Comparison of ENCODE assay signal across 1 cellular context in genomic region chr11:797300-798092, GRCh38.
TF ChIP-seq lines count a peak whose summit lies in the region.

No MANE protein-coding gene starts in this region.

TF ChIP-seq in HepG2, 621 proteins besides CTCF, POLR2A, EP300 and RAD21 (continued from another document and continues in another):
- TF ChIP-seq AGO2 (optimal IDR thresholded peaks at IDR 0.05; ENCODE audit: low read depth, low read length) (no peak), KDM5B (CRISPR knock-in tag; IDR thresholded peaks at IDR 0.05; ENCODE audit: borderline replicate concordance) (0 out of 2 replicates have a peak, but pooled peaks have one; percentile 13), ZNF280D (CRISPR knock-in tag; IDR thresholded peaks at IDR 0.05) (0 out of 2 replicates have a peak, but pooled peaks have one; percentile 29), TEAD3 (CRISPR knock-in tag; optimal IDR thresholded peaks at IDR 0.05; ENCODE audit: borderline replicate concordance) (no peak), ZNF614 (CRISPR knock-in tag; IDR thresholded peaks at IDR 0.05; ENCODE audit: borderline replicate concordance) (peak; percentile 4; the same call in 1 of the 2 replicates), ELF4 (CRISPR knock-in tag; IDR thresholded peaks at IDR 0.05; ENCODE audit: borderline replicate concordance) (no peak), DNMT1 (CRISPR knock-in tag; IDR thresholded peaks at IDR 0.05) (no peak), NR1H2 (CRISPR knock-in tag; IDR thresholded peaks at IDR 0.05; ENCODE audit: borderline replicate concordance, low read depth) (no peak), ZFP37 (CRISPR knock-in tag; IDR thresholded peaks at IDR 0.05; ENCODE audit: borderline replicate concordance) (no peak), E2F5 (CRISPR knock-in tag; conservative IDR thresholded peaks at IDR 0.05) (no peak), ZNF800 (CRISPR knock-in tag; IDR thresholded peaks at IDR 0.05) (no peak), ZNF207 (IDR thresholded peaks at IDR 0.05; ENCODE audit: borderline replicate concordance) (no peak), ZNF674 (CRISPR knock-in tag; IDR thresholded peaks at IDR 0.05; ENCODE audit: low read depth) (no peak), ZNF703 (CRISPR knock-in tag; IDR thresholded peaks at IDR 0.05; ENCODE audit: borderline replicate concordance) (no peak; the same call in 1 of the 2 replicates), ZNF768 (CRISPR knock-in tag; IDR thresholded peaks at IDR 0.05) (no peak), PAX8 (CRISPR knock-in tag; IDR thresholded peaks at IDR 0.05; ENCODE audit: borderline replicate concordance) (0 out of 2 replicates have a peak, but pooled peaks have one; percentile 24), EEA1 (CRISPR knock-in tag; IDR thresholded peaks at IDR 0.05; ENCODE audit: borderline replicate concordance) (no peak; the same call in 1 of the 2 replicates), RBFOX2 (IDR thresholded peaks at IDR 0.05; ENCODE audit: low read depth, low read length) (peak; percentile 69), ZNF142 (CRISPR knock-in tag; IDR thresholded peaks at IDR 0.05) (no peak), PLRG1 (conservative IDR thresholded peaks at IDR 0.05) (no peak), ZNF713 (CRISPR knock-in tag; IDR thresholded peaks at IDR 0.05) (no peak), MEF2D (CRISPR knock-in tag; IDR thresholded peaks at IDR 0.05) (no peak), ZNF678 (CRISPR knock-in tag; IDR thresholded peaks at IDR 0.05) (0 out of 2 replicates have a peak, but pooled peaks have one; percentile 56), CHCHD3 (CRISPR knock-in tag; IDR thresholded peaks at IDR 0.05) (0 out of 2 replicates have a peak, but pooled peaks have one; percentile 10), HMGA1 (CRISPR knock-in tag; conservative IDR thresholded peaks at IDR 0.05) (no peak), ZFP36L1 (CRISPR knock-in tag; IDR thresholded peaks at IDR 0.05) (no peak), ZFP1 (CRISPR knock-in tag; IDR thresholded peaks at IDR 0.05) (no peak), ZNF20 (CRISPR knock-in tag; IDR thresholded peaks at IDR 0.05) (no peak), BHLHE40 (IDR thresholded peaks at IDR 0.05; ENCODE audit: low read length) (no peak), ZNF879 (CRISPR knock-in tag; IDR thresholded peaks at IDR 0.05) (no peak), PHF5A (CRISPR knock-in tag; IDR thresholded peaks at IDR 0.05; ENCODE audit: low read depth, unreplicated experiment) (no peak), E2F1 (CRISPR knock-in tag; IDR thresholded peaks at IDR 0.05) (no peak), ZNF737 (CRISPR knock-in tag; IDR thresholded peaks at IDR 0.05; ENCODE audit: borderline replicate concordance) (no peak), ZNF10 (CRISPR knock-in tag; IDR thresholded peaks at IDR 0.05; ENCODE audit: borderline replicate concordance, low read depth) (no peak), ASH2L (IDR thresholded peaks at IDR 0.05; ENCODE audit: insufficient read length, low read depth, low read length) (peak; percentile 30), NFKBIZ (CRISPR knock-in tag; IDR thresholded peaks at IDR 0.05) (no peak), ZSCAN29 (CRISPR knock-in tag; conservative IDR thresholded peaks at IDR 0.05) (0 out of 2 replicates have a peak, but pooled peaks have one; percentile 22), ZNF556 (CRISPR knock-in tag; IDR thresholded peaks at IDR 0.05; ENCODE audit: borderline replicate concordance) (no peak), ZNF101 (CRISPR knock-in tag; IDR thresholded peaks at IDR 0.05; ENCODE audit: borderline replicate concordance, low read depth) (no peak), LBX2 (CRISPR knock-in tag; IDR thresholded peaks at IDR 0.05; ENCODE audit: borderline replicate concordance) (no peak), ZNF740 (CRISPR knock-in tag; IDR thresholded peaks at IDR 0.05) (peak; percentile 58; the same call in 1 of the 2 replicates), AHDC1 (CRISPR knock-in tag; IDR thresholded peaks at IDR 0.05; ENCODE audit: borderline replicate concordance) (no peak), POLR2AphosphoS2 (IDR thresholded peaks at IDR 0.05; ENCODE audit: low read depth, low read length) (no peak), MEIS2 (CRISPR knock-in tag; IDR thresholded peaks at IDR 0.05) (no peak; the same call in 1 of the 2 replicates)
